Comparison of ENCODE assay signal across 1 cellular context in genomic region chr1:44707959-44708831, GRCh38.
A peak's percentile ranks its signal among the peaks of the same experiment; 100 is the strongest.
TF ChIP-seq lines count a peak whose summit lies in the region.

No MANE protein-coding gene starts in this region.

TF ChIP-seq in K562, 482 proteins besides CTCF, POLR2A, EP300 and RAD21 (continued from another document):
- TF ChIP-seq, protein P1, sequence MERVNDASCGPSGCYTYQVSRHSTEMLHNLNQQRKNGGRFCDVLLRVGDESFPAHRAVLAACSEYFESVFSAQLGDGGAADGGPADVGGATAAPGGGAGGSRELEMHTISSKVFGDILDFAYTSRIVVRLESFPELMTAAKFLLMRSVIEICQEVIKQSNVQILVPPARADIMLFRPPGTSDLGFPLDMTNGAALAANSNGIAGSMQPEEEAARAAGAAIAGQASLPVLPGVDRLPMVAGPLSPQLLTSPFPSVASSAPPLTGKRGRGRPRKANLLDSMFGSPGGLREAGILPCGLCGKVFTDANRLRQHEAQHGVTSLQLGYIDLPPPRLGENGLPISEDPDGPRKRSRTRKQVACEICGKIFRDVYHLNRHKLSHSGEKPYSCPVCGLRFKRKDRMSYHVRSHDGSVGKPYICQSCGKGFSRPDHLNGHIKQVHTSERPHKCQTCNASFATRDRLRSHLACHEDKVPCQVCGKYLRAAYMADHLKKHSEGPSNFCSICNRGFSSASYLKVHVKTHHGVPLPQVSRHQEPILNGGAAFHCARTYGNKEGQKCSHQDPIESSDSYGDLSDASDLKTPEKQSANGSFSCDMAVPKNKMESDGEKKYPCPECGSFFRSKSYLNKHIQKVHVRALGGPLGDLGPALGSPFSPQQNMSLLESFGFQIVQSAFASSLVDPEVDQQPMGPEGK (CRISPR knock-in tag; IDR thresholded peaks at IDR 0.05; ENCODE audit: borderline replicate concordance), result no peak
- TF ChIP-seq ZFP1 (CRISPR knock-in tag; IDR thresholded peaks at IDR 0.05), result no peak
- TF ChIP-seq TOE1 (IDR thresholded peaks at IDR 0.05; ENCODE audit: borderline replicate concordance), result peak; percentile 47; the same call in 1 of the 2 replicates
- no peak for TF ChIP-seq TOE1 (CRISPR knock-in tag; IDR thresholded peaks at IDR 0.05; ENCODE audit: borderline replicate concordance, low read depth)
- TF ChIP-seq ZFP91 (CRISPR knock-in tag; IDR thresholded peaks at IDR 0.05), result no peak
- TF ChIP-seq NCOR1 (IDR thresholded peaks at IDR 0.05), result no peak
- TF ChIP-seq MTF1 (CRISPR knock-in tag; IDR thresholded peaks at IDR 0.05; ENCODE audit: borderline replicate concordance), result no peak
- TF ChIP-seq ARID2 (IDR thresholded peaks at IDR 0.05), result peak; percentile 53; the same call in 1 of the 2 replicates
- no peak for TF ChIP-seq ZNF140 (CRISPR knock-in tag; IDR thresholded peaks at IDR 0.05)
- TF ChIP-seq MTA2 (IDR thresholded peaks at IDR 0.05; ENCODE audit: low read depth), result no peak
- TF ChIP-seq DPF2 (IDR thresholded peaks at IDR 0.05), result 0 out of 2 replicates have a peak, but pooled peaks have one; percentile 16
- TF ChIP-seq SREBF2 (CRISPR knock-in tag; IDR thresholded peaks at IDR 0.05), result no peak
- TF ChIP-seq, protein P2, sequence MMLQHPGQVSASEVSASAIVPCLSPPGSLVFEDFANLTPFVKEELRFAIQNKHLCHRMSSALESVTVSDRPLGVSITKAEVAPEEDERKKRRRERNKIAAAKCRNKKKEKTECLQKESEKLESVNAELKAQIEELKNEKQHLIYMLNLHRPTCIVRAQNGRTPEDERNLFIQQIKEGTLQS (IDR thresholded peaks at IDR 0.05), result no peak
- TF ChIP-seq, protein P2 (CRISPR knock-in tag; conservative IDR thresholded peaks at IDR 0.05), result 0 out of 2 replicates have a peak, but pooled peaks have one; percentile 36
- TF ChIP-seq YY1 (IDR thresholded peaks at IDR 0.05; ENCODE audit: borderline replicate concordance in 1 of 3, control insufficient read depth in 1 of 3, extremely low read depth in 1 of 3, insufficient read depth in 3 of 3, insufficient read length in 1 of 3, insufficient replicate concordance in 2 of 3, low read depth in 1 of 3, low read length in 2 of 3), result no peak
- TF ChIP-seq, protein P3, sequence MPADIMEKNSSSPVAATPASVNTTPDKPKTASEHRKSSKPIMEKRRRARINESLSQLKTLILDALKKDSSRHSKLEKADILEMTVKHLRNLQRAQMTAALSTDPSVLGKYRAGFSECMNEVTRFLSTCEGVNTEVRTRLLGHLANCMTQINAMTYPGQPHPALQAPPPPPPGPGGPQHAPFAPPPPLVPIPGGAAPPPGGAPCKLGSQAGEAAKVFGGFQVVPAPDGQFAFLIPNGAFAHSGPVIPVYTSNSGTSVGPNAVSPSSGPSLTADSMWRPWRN (IDR thresholded peaks at IDR 0.05; ENCODE audit: low read depth), result no peak
- TF ChIP-seq TFE3 (CRISPR knock-in tag; IDR thresholded peaks at IDR 0.05), result no peak
- no peak for TF ChIP-seq NR3C1 (CRISPR knock-in tag; IDR thresholded peaks at IDR 0.05)
- TF ChIP-seq TBP (optimal IDR thresholded peaks at IDR 0.05; ENCODE audit: low read depth, low read length), result no peak
- TF ChIP-seq ZNF586 (CRISPR knock-in tag; conservative IDR thresholded peaks at IDR 0.05), result no peak
- TF ChIP-seq HEY1 (CRISPR knock-in tag; IDR thresholded peaks at IDR 0.05; ENCODE audit: borderline replicate concordance), result no peak
- TF ChIP-seq ARNT (IDR thresholded peaks at IDR 0.05), result no peak
- no peak for TF ChIP-seq PCBP1 (IDR thresholded peaks at IDR 0.05; ENCODE audit: low read depth, low read length, poor library complexity, severe bottlenecking)
TF ChIP-seq in K562: peak in this region for 30.
